ENCODE assay signal across 17 cellular contexts in genomic region chr13:99426426-99426825, GRCh38.
DNase-seq lines count a peak whose midpoint lies in the region; ATAC-seq, FAIRE-seq and TF ChIP-seq lines count a peak whose summit lies in the region.
"Had no signal": no experiment of that assay in that cellular context is flagged by ENCODE, and none has a peak within 500 bp of the region (broad histone marks: within the 10 kb centered on the region; RNA-seq: fewer than 3 reads in every experiment).

No MANE protein-coding gene starts in this region.

- FAIRE-seq in GM18507 (lab: Jason Lieb, UNC) = peak; percentile 51
- FAIRE-seq: astrocyte, TTC549 had no signal

- peak; percentile 14 for ATAC-seq in activated CD4-positive, alpha-beta T cell treated with anti-CD3 and anti-CD28 coated beads for 36 hours
- no peak for ATAC-seq in activated T-helper 17 cell treated with anti-CD3 and anti-CD28 coated beads, Interleukin-2, amount 50 U/mL, for 72 hours (replicated peaks)

- no peak overlapping the region for H3K4me3 ChIP-seq in tibial nerve
- H3K4me3 ChIP-seq: left ventricle myocardium inferior, SJSA1 had no signal

- TF ChIP-seq POLR2A in tibial nerve (IDR thresholded peaks at IDR 0.05) = no peak

- peaks cover 0 to 4% of the 10 kb centered on the region in 2 donors for H3K27me3 ChIP-seq in tibial nerve

- peaks cover 0 to 8% (median 0%) of the 10 kb centered on the region in 4 donors for H3K4me1 ChIP-seq in tibial nerve
- H3K4me1 ChIP-seq: Caco-2, SJSA1 had no signal

- H3K27ac ChIP-seq in tibial nerve = no peak overlapping the region
- H3K27ac ChIP-seq: left ventricle myocardium inferior, SJSA1 had no signal

- H3K27me3 Mint-ChIP-seq in activated CD4-positive, alpha-beta T cell treated with anti-CD3 and anti-CD28 coated beads for 36 hours = no peaks in the 10 kb centered on the region
- no peaks in the 10 kb centered on the region for H3K27me3 Mint-ChIP-seq in activated T-helper 17 cell treated with anti-CD3 and anti-CD28 coated beads, Interleukin-2, amount 50 U/mL, for 72 hours
- H3K27me3 Mint-ChIP-seq in neural crest cell (ENCODE audit: low read depth) = peaks cover 24% of the 10 kb centered on the region

- WGBS in tibial nerve, 2 donors = 79 to 80% methylated on average over 7 of the region's 7 CpGs

- H3K9me3 Mint-ChIP-seq in activated CD4-positive, alpha-beta T cell treated with anti-CD3 and anti-CD28 coated beads for 36 hours (ENCODE audit: low read depth) = peaks cover 6% of the 10 kb centered on the region
- H3K9me3 Mint-ChIP-seq in activated T-helper 17 cell treated with anti-CD3 and anti-CD28 coated beads, Interleukin-2, amount 50 U/mL, for 72 hours = no peaks in the 10 kb centered on the region
- no peaks in the 10 kb centered on the region for H3K9me3 Mint-ChIP-seq in neural crest cell

- intact Hi-C loops in activated CD4-positive, alpha-beta T cell treated with anti-CD3 and anti-CD28 coated beads for 36 hours (cut with DNase I, micrococcal nuclease) = no loop called here

- no peaks in the 10 kb centered on the region for H3K36me3 ChIP-seq in tibial nerve
- H3K36me3 ChIP-seq: left ventricle myocardium inferior, SJSA1 had no signal

- no peak for TF ChIP-seq EP300 in tibial nerve (IDR thresholded peaks at IDR 0.05)

- peak; percentile 40 for DNase-seq in activated CD4-positive, alpha-beta T cell treated with anti-CD3 and anti-CD28 coated beads for 36 hours
- no peak for DNase-seq in activated CD4-positive, alpha-beta T cell treated with anti-CD3 and anti-CD28 coated beads, Interleukin-2, amount 50 U/mL, for 1 hour
- no peak for DNase-seq in GM18507 (ENCODE audit: extremely low spot score, insufficient read length, low read depth)
- DNase-seq in neural crest cell (ENCODE audit: low read depth, low spot score) = no peak
- DNase-seq in tibial nerve (ENCODE audit: low spot score in 2 of 2) = no peak
- no peak for DNase-seq in DMS53 (lab: John Stamatoyannopoulos, UW)
- no peak for DNase-seq in NCI-H524 treated with DMSO at 0.1 percent for 48 hours (lab: John Stamatoyannopoulos, UW)
- DNase-seq: IMR-90, left ventricle myocardium inferior, NCI-H1092, trophoblast cell had no signal

- H3K4me3 Mint-ChIP-seq in activated CD4-positive, alpha-beta T cell treated with anti-CD3 and anti-CD28 coated beads for 36 hours = peak overlapping the region; percentile 65
- peak overlapping the region; percentile 84 for H3K4me3 Mint-ChIP-seq in activated T-helper 17 cell treated with anti-CD3 and anti-CD28 coated beads, Interleukin-2, amount 50 U/mL, for 72 hours
- H3K4me3 Mint-ChIP-seq in neural crest cell = no peak overlapping the region
- H3K4me3 Mint-ChIP-seq: nephron had no signal

- H3K4me1 Mint-ChIP-seq in activated CD4-positive, alpha-beta T cell treated with anti-CD3 and anti-CD28 coated beads for 36 hours = peaks cover 68% of the 10 kb centered on the region
- H3K4me1 Mint-ChIP-seq in activated T-helper 17 cell treated with anti-CD3 and anti-CD28 coated beads, Interleukin-2, amount 50 U/mL, for 72 hours = peaks cover 31% of the 10 kb centered on the region
- peaks cover 4% of the 10 kb centered on the region for H3K4me1 Mint-ChIP-seq in neural crest cell
- H3K4me1 Mint-ChIP-seq: nephron had no signal

- TF ChIP-seq CTCF in neural crest cell (conservative IDR thresholded peaks at IDR 0.05) (no peak), tibial nerve (IDR thresholded peaks at IDR 0.05) (no peak)

- H3K27ac Mint-ChIP-seq in activated CD4-positive, alpha-beta T cell treated with anti-CD3 and anti-CD28 coated beads for 36 hours = peak overlapping the region; percentile 93
- peak overlapping the region; percentile 87 for H3K27ac Mint-ChIP-seq in activated T-helper 17 cell treated with anti-CD3 and anti-CD28 coated beads, Interleukin-2, amount 50 U/mL, for 72 hours
- H3K27ac Mint-ChIP-seq in neural crest cell (ENCODE audit: unreplicated experiment) = peak overlapping the region; percentile 57
- H3K27ac Mint-ChIP-seq: nephron had no signal

- POLR2A ChIA-PET in activated CD4-positive, alpha-beta T cell treated with anti-CD3 and anti-CD28 coated beads for 36 hours (lab: Charles Lee) = interaction anchor here (1.4 kb wide), 1 partner anchor 227 kb away, joined by 5 read pairs; no protein-coding TSS in a partner anchor

- CTCF ChIA-PET in activated CD4-positive, alpha-beta T cell treated with anti-CD3 and anti-CD28 coated beads for 36 hours (lab: Charles Lee) = interaction anchor here (0.8 to 3.8 kb wide), 7 partner anchors 9 to 157 kb away, joined by 3 to 33 read pairs (median 3); no protein-coding TSS in a partner anchor

- no peaks in the 10 kb centered on the region for H3K9me3 ChIP-seq in tibial nerve
- H3K9me3 ChIP-seq: Caco-2, left ventricle myocardium inferior had no signal

- H3K36me3 Mint-ChIP-seq in activated CD4-positive, alpha-beta T cell treated with anti-CD3 and anti-CD28 coated beads for 36 hours (ENCODE audit: low read depth) = peaks cover 5% of the 10 kb centered on the region
- no peaks in the 10 kb centered on the region for H3K36me3 Mint-ChIP-seq in activated T-helper 17 cell treated with anti-CD3 and anti-CD28 coated beads, Interleukin-2, amount 50 U/mL, for 72 hours (ENCODE audit: low read depth)
- no peaks in the 10 kb centered on the region for H3K36me3 Mint-ChIP-seq in neural crest cell (ENCODE audit: low read depth)
